Comparison of ENCODE assay signal across 8 cellular contexts in genomic region chr17:58335061-58335731, GRCh38. TPM values are rescaled to one million over a fixed set of nuclear protein-coding genes. Genes with fewer than 3 reads are reported as not detected.
DNase-seq lines count a peak whose midpoint lies in the region; ATAC-seq and TF ChIP-seq lines count a peak whose summit lies in the region.

No MANE protein-coding gene starts in this region.

- H3K27ac ChIP-seq in DND-41 (ENCODE audit: low read length) = peak overlapping the region; percentile 100
- H3K27ac ChIP-seq in OCI-LY3 (ENCODE audit: low read length) = peak overlapping the region; percentile 99
- peak overlapping the region; percentile 46 for H3K27ac ChIP-seq in caudate nucleus (ENCODE audit: low read depth, low read length)
- H3K27ac ChIP-seq in osteoblast (ENCODE audit: low read depth, low read length) = no peak overlapping the region

- H3K9me3 ChIP-seq in DND-41 (ENCODE audit: insufficient read depth, low read length, severe bottlenecking) (no peaks in the 10 kb centered on the region), OCI-LY3 (ENCODE audit: insufficient read depth, low read length) (peaks cover 5% of the 10 kb centered on the region; the same call in 1 of the 2 replicates), osteoblast (ENCODE audit: low read depth, low read length) (no peaks in the 10 kb centered on the region)

- TF ChIP-seq CTCF in DND-41 (IDR thresholded peaks at IDR 0.05; ENCODE audit: borderline replicate concordance, extremely low read depth, low read length, poor library complexity, severe bottlenecking) (no peak), OCI-LY3 (IDR thresholded peaks at IDR 0.05; ENCODE audit: low read depth, low read length) (no peak), osteoblast (IDR thresholded peaks at IDR 0.05; ENCODE audit: extremely low read depth, low read depth, low read length) (no peak), osteocyte (IDR thresholded peaks at IDR 0.05) (no peak)

- H3K27me3 Mint-ChIP-seq in osteocyte (ENCODE audit: unreplicated experiment) = no peaks in the 10 kb centered on the region

- H3K4me1 Mint-ChIP-seq in osteocyte (ENCODE audit: unreplicated experiment) = peaks cover 5% of the 10 kb centered on the region

- H3K79me2 ChIP-seq in DND-41 (ENCODE audit: insufficient read depth, low read length) = peaks cover 95% of the 10 kb centered on the region
- peaks cover 92% of the 10 kb centered on the region for H3K79me2 ChIP-seq in OCI-LY3 (ENCODE audit: low read length)
- no peaks in the 10 kb centered on the region for H3K79me2 ChIP-seq in osteoblast (ENCODE audit: insufficient read depth, low read length)

- H3K36me3 ChIP-seq in DND-41 (ENCODE audit: insufficient read depth, low read length) (peaks cover 49% of the 10 kb centered on the region), OCI-LY3 (replicated peaks; ENCODE audit: low read depth, low read length) (peaks cover 21% of the 10 kb centered on the region), osteoblast (ENCODE audit: insufficient read depth, low read length) (no peaks in the 10 kb centered on the region)

- peak overlapping the region; percentile 99 for H3K9ac ChIP-seq in DND-41 (ENCODE audit: low read depth, low read length)
- H3K9ac ChIP-seq in OCI-LY3 (ENCODE audit: low read length) = peak overlapping the region; percentile 100

- H4K20me1 ChIP-seq in DND-41 (ENCODE audit: insufficient read depth, low read length) = peaks cover 21% of the 10 kb centered on the region
- peaks cover 19% of the 10 kb centered on the region for H4K20me1 ChIP-seq in OCI-LY3 (ENCODE audit: insufficient read depth, low read length)
- H4K20me1 ChIP-seq in osteoblast (ENCODE audit: insufficient read depth, low read length) = no peaks in the 10 kb centered on the region

- no peak overlapping the region for H2AFZ ChIP-seq in DND-41 (ENCODE audit: low read depth, low read length)
- no peak overlapping the region for H2AFZ ChIP-seq in OCI-LY3 (ENCODE audit: low read depth, low read length)
- peak overlapping the region; percentile 78 for H2AFZ ChIP-seq in osteoblast (ENCODE audit: low read length)

- H3K27ac Mint-ChIP-seq in osteocyte (ENCODE audit: unreplicated experiment) = no peak overlapping the region

- H3K4me2 ChIP-seq in DND-41 (ENCODE audit: insufficient read depth, low read length) (peak overlapping the region; percentile 65), OCI-LY3 (ENCODE audit: low read length) (peak overlapping the region; percentile 87), osteoblast (ENCODE audit: insufficient read depth, low read length) (no peak overlapping the region)

- H3K27me3 ChIP-seq in DND-41 (ENCODE audit: insufficient read depth, low read length, poor library complexity) (no peaks in the 10 kb centered on the region), OCI-LY3 (ENCODE audit: low read depth, low read length) (no peaks in the 10 kb centered on the region), osteoblast (ENCODE audit: insufficient read depth, low read length) (no peaks in the 10 kb centered on the region)

- H3K36me3 Mint-ChIP-seq in osteocyte (ENCODE audit: unreplicated experiment) = no peaks in the 10 kb centered on the region

- peak overlapping the region; percentile 37 to 96 for H3K4me3 ChIP-seq in DND-41 (ENCODE audit: low read depth in 1 of 2, low read length in 2 of 2)
- peak overlapping the region; percentile 96 for H3K4me3 ChIP-seq in OCI-LY3 (ENCODE audit: low read length)
- H3K4me3 ChIP-seq in osteoblast (ENCODE audit: insufficient read depth, low read length) = no peak overlapping the region

- peaks cover 65% of the 10 kb centered on the region for H3K4me1 ChIP-seq in DND-41 (ENCODE audit: insufficient read depth, low read length)
- peaks cover 70% of the 10 kb centered on the region for H3K4me1 ChIP-seq in OCI-LY3 (ENCODE audit: low read length)
- H3K4me1 ChIP-seq in osteoblast (ENCODE audit: insufficient read depth, low read length) = peaks cover 36% of the 10 kb centered on the region

- no peaks in the 10 kb centered on the region for H3K9me3 Mint-ChIP-seq in osteocyte (ENCODE audit: unreplicated experiment)

- ATAC-seq in DND-41 (ENCODE audit: insufficient read depth, low read depth) = no peak
- no peak for ATAC-seq in GM19467 (IDR thresholded peaks at IDR 0.05; ENCODE audit: unreplicated experiment)
- ATAC-seq in GM19351 (IDR thresholded peaks at IDR 0.05; ENCODE audit: unreplicated experiment) = no peak

- peak; percentile 86 for DNase-seq in DND-41
- no peak for DNase-seq in caudate nucleus (lab: John Stamatoyannopoulos, UW)
- DNase-seq in osteoblast (ENCODE audit: insufficient read length, low spot score, missing footprints) = peak; percentile 25
- no peak for DNase-seq in osteocyte (ENCODE audit: extremely low spot score, unreplicated experiment)
- no peak for DNase-seq in DMS114 treated with DMSO at 0.1 percent for 48 hours (lab: John Stamatoyannopoulos, UW; ENCODE audit: unreplicated experiment)

- no peak overlapping the region for H3K4me3 Mint-ChIP-seq in osteocyte (ENCODE audit: unreplicated experiment)

RNA-seq across cellular contexts. Expression of gene TSPOAP1, which starts 6.6 kb away (rescaled TPM):
- 3.8 and 4.3 TPM in 2 replicates for total RNA-seq in osteoblast
- total RNA-seq in osteocyte = 0.05 TPM in 1 of 2 replicates, not detected in the other

RNA-seq across cellular contexts. Expression of gene SUPT4H1, which starts 16.8 kb away (rescaled TPM):
- 49.9 and 60.7 TPM in 2 replicates for total RNA-seq in osteoblast
- total RNA-seq in osteocyte = 77.0 and 80.6 TPM in 2 replicates

RNA-seq across cellular contexts. Expression of gene MPO, which starts 54.5 kb away (rescaled TPM):
- total RNA-seq in osteoblast (under 0.01 TPM in 1 of 2 replicates, not detected in the other), osteocyte (not detected in 2 replicates)

Comparison
In these comparisons a context has a peak if more than half of its experiments do, and no peak if none do; other contexts are left out.
1. DNase-seq: peak in DND-41 (single experiment) and osteoblast (single experiment); none in caudate nucleus (0 of 61), osteocyte (single experiment) and DMS114 treated with DMSO at 0.1 percent for 48 hours (single experiment).